21 cellular contexts compared by ENCODE assay signal in the genomic region with DNA sequence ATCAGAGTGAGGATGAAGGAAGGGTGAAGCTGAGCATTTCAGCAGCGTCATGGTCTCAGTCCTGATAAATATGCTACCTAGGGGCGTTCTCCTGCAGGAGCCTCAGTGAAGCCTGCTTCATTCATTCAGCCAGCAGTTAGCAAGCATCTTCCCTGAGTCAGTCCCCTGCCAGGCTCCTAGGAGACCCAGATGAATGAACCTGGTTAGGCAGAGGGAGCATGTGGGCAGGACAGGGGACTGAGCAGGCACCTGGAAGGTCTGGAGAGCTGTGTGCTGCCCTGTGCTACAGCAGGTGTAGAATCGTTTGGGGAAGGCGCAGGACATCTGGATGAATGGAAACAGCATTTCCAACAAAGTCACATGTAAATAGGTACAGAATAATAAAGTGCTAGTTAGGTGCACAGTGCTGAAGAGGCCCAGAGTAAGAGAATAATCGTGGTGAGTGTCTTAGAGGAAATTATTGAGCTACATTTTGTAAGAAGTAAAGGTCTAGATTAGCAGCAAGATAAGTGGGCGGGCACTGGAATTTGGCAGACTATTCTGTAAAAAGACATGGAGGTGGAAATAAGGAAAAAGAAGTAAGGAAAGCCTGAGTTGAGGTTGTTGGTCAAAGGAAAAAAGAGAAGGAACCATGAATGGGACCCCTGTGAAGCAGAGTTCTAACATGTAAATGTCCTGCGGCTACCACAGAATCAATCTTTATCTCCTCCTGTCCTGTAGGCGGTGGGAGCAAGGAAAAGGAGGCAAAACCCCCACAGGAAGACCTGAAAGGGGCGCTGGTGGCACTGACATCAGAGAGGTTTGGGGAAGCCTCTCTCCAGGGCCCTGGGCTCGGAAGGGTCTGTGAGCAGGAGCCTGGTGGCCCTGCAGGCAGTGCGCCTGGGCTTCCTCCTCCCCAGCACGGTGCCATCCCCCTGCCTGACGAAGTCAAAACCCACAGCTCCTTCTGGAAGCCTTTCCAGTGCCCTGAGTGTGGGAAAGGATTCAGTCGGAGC. TPM values are rescaled to one million over a fixed set of nuclear protein-coding genes. Genes with fewer than 3 reads are reported as not detected.
A peak's percentile ranks its signal among the peaks of the same experiment; 100 is the strongest.
DNase-seq lines count a peak whose midpoint lies in the region; ATAC-seq and TF ChIP-seq lines count a peak whose summit lies in the region.
"Had no signal": no experiment of that assay in that cellular context is flagged by ENCODE, and none has a peak within 500 bp of the region (broad histone marks: within the 10 kb centered on the region; RNA-seq: fewer than 3 reads in every experiment).

No MANE protein-coding gene starts in this region.

- no peaks in the 10 kb centered on the region for H3K9me3 ChIP-seq in iPS-18a (ENCODE audit: control insufficient read depth, low read depth, low read length)
- no peaks in the 10 kb centered on the region for H3K9me3 ChIP-seq in prostate gland
- H3K9me3 ChIP-seq: ascending aorta, gastrocnemius medialis, testis had no signal

- H3K9me3 Mint-ChIP-seq in activated naive CD4-positive, alpha-beta T cell treated with anti-CD3 and anti-CD28 coated beads, Interleukin-2, amount 50 U/mL, for 24 hours = no peaks in the 10 kb centered on the region
- no peaks in the 10 kb centered on the region for H3K9me3 Mint-ChIP-seq in activated T-helper 17 cell treated with anti-CD3 and anti-CD28 coated beads, Interleukin-2, amount 50 U/mL, for 72 hours
- H3K9me3 Mint-ChIP-seq: CD4-positive, alpha-beta T cell had no signal

- no peaks in the 10 kb centered on the region for H3K27me3 ChIP-seq in iPS-18a (ENCODE audit: control insufficient read depth, insufficient read depth, low read length)
- H3K27me3 ChIP-seq in prostate gland (replicated peaks; ENCODE audit: insufficient read depth) = no peaks in the 10 kb centered on the region
- H3K27me3 ChIP-seq: ascending aorta, gastrocnemius medialis, testis had no signal

- peak overlapping the region; percentile 62 for H3K27ac Mint-ChIP-seq in activated naive CD4-positive, alpha-beta T cell treated with anti-CD3 and anti-CD28 coated beads, Interleukin-2, amount 50 U/mL, for 24 hours
- H3K27ac Mint-ChIP-seq in activated T-helper 17 cell treated with anti-CD3 and anti-CD28 coated beads, Interleukin-2, amount 50 U/mL, for 72 hours = peak overlapping the region; percentile 37
- H3K27ac Mint-ChIP-seq: CD4-positive, alpha-beta T cell had no signal

- 71% methylated on average over 14 of the region's 14 CpGs for WGBS in prostate gland

- no peak overlapping the region for H3K9ac ChIP-seq in iPS-18a (ENCODE audit: low read length)

- TF ChIP-seq CTCF in prostate gland (IDR thresholded peaks at IDR 0.05) = no peak

- H3K4me3 ChIP-seq in iPS-18a (ENCODE audit: low read length) = peak overlapping the region; percentile 16
- H3K4me3 ChIP-seq in prostate gland = no peak overlapping the region
- H3K4me3 ChIP-seq: ascending aorta, gastrocnemius medialis, testis had no signal

- H3K27ac ChIP-seq in iPS-18a (ENCODE audit: low read length) = peak overlapping the region; percentile 14
- H3K27ac ChIP-seq in prostate gland = no peak overlapping the region
- H3K27ac ChIP-seq: ascending aorta, gastrocnemius medialis, testis had no signal

- H3K4me1 Mint-ChIP-seq in activated naive CD4-positive, alpha-beta T cell treated with anti-CD3 and anti-CD28 coated beads, Interleukin-2, amount 50 U/mL, for 24 hours = peaks cover 61% of the 10 kb centered on the region
- peaks cover 45% of the 10 kb centered on the region for H3K4me1 Mint-ChIP-seq in activated T-helper 17 cell treated with anti-CD3 and anti-CD28 coated beads, Interleukin-2, amount 50 U/mL, for 72 hours

- H3K36me3 Mint-ChIP-seq in activated naive CD4-positive, alpha-beta T cell treated with anti-CD3 and anti-CD28 coated beads, Interleukin-2, amount 50 U/mL, for 24 hours = peaks cover 34% of the 10 kb centered on the region
- H3K36me3 Mint-ChIP-seq in activated T-helper 17 cell treated with anti-CD3 and anti-CD28 coated beads, Interleukin-2, amount 50 U/mL, for 72 hours (ENCODE audit: low read depth) = peaks cover 99% of the 10 kb centered on the region

- no peaks in the 10 kb centered on the region for H3K27me3 Mint-ChIP-seq in activated naive CD4-positive, alpha-beta T cell treated with anti-CD3 and anti-CD28 coated beads, Interleukin-2, amount 50 U/mL, for 24 hours
- H3K27me3 Mint-ChIP-seq in activated T-helper 17 cell treated with anti-CD3 and anti-CD28 coated beads, Interleukin-2, amount 50 U/mL, for 72 hours = no peaks in the 10 kb centered on the region
- H3K27me3 Mint-ChIP-seq: CD4-positive, alpha-beta T cell had no signal

- no peak overlapping the region for H3K4me3 Mint-ChIP-seq in activated naive CD4-positive, alpha-beta T cell treated with anti-CD3 and anti-CD28 coated beads, Interleukin-2, amount 50 U/mL, for 24 hours
- H3K4me3 Mint-ChIP-seq in activated T-helper 17 cell treated with anti-CD3 and anti-CD28 coated beads, Interleukin-2, amount 50 U/mL, for 72 hours = peak overlapping the region; percentile 4
- H3K4me3 Mint-ChIP-seq: CD4-positive, alpha-beta T cell had no signal

- DNase-seq in activated naive CD4-positive, alpha-beta T cell (lab: John Stamatoyannopoulos, UW) = no peak
- DNase-seq in prostate gland (ENCODE audit: low spot score) = no peak
- DNase-seq in superior temporal gyrus (ENCODE audit: extremely low spot score) = no peak
- DNase-seq: CD4-positive, alpha-beta T cell; central memory CD4-positive, alpha-beta T cell; gastrocnemius medialis; Kasumi-1; NCI-H1930; NCI-H226; NCI-H82; right cardiac atrium; SIG-M5; stimulated activated CD4-positive, alpha-beta T cell treated with anti-CD3 and anti-CD28 coated beads, Interleukin-15, amount 100 ng/mL, for 24 hours; T-helper 1 cell; testis had no signal

- no peak for TF ChIP-seq POLR2A in prostate gland (IDR thresholded peaks at IDR 0.05)

- no peak for ATAC-seq in activated T-helper 17 cell treated with anti-CD3 and anti-CD28 coated beads, Interleukin-2, amount 50 U/mL, for 72 hours (replicated peaks)
- ATAC-seq in HG02798 (IDR thresholded peaks at IDR 0.05; ENCODE audit: poor library complexity, unreplicated experiment) = no peak
- ATAC-seq: gastrocnemius medialis had no signal

- H3K36me3 ChIP-seq in iPS-18a (ENCODE audit: control insufficient read depth, low read depth, low read length) (peaks cover 58% of the 10 kb centered on the region), prostate gland (peaks cover 3 to 5% of the 10 kb centered on the region in 2 donors)

- intact Hi-C loops in prostate gland (cut with DNase I) = no loop called here

- H3K4me1 ChIP-seq in iPS-18a (ENCODE audit: control insufficient read depth, low read depth, low read length) (peaks cover 34% of the 10 kb centered on the region), prostate gland (replicated peaks) (no peaks in the 10 kb centered on the region)
- H3K4me1 ChIP-seq: ascending aorta, testis had no signal

RNA-seq across cellular contexts. Expression of a gene that starts 12.0 kb away (rescaled TPM):
- 10 to 100 TPM; 25.0 to 58.4 TPM for total RNA-seq in activated T-helper 17 cell treated with anti-CD3 and anti-CD28 coated beads, Interleukin-2, amount 50 U/mL, for 72 hours
- total RNA-seq in prostate gland = 10 to 100 TPM; 20.1 to 28.0 TPM

RNA-seq across cellular contexts. Expression of a gene that starts 30.7 kb away (rescaled TPM):
- 1 to 10 TPM in 1 of 2 donors, under 1 TPM in 1; 0.86 to 4.4 TPM for total RNA-seq in activated T-helper 17 cell treated with anti-CD3 and anti-CD28 coated beads, Interleukin-2, amount 50 U/mL, for 72 hours
- 10 to 100 TPM in 1 of 2 donors, not detected in 1; 23.5 TPM for total RNA-seq in prostate gland
- total RNA-seq: gastrocnemius medialis had no signal

RNA-seq across cellular contexts. Expression of a gene that starts 51.0 kb away (rescaled TPM):
- total RNA-seq in activated T-helper 17 cell treated with anti-CD3 and anti-CD28 coated beads, Interleukin-2, amount 50 U/mL, for 72 hours = under 1 TPM in 1 of 2 donors, not detected in 1; 0.15 TPM
- total RNA-seq in prostate gland = 10 to 100 TPM; 80.5 to 88.9 TPM
- total RNA-seq: CD4-positive, alpha-beta T cell; myocyte had no signal

Comparison
In these comparisons a context has a peak if more than half of its experiments do, and no peak if none do; other contexts are left out.
1. RNA of a gene that starts 51.0 kb away (total RNA-seq): 80.5 to 88.9 TPM in prostate gland; 0.15 TPM in activated T-helper 17 cell treated with anti-CD3 and anti-CD28 coated beads, Interleukin-2, amount 50 U/mL, for 72 hours; every median in the first group is over 10 times any median in the second.